In genomic region chr12:116626153-116626552, GRCh38 we compare ENCODE assay signal across 34 cellular contexts.
"Had no signal": no experiment of that assay in that cellular context is flagged by ENCODE, and none has a peak within 500 bp of the region (broad histone marks: within the 10 kb centered on the region; RNA-seq: fewer than 3 reads in every experiment).

No MANE protein-coding gene starts in this region.

- DNase-seq: activated effector memory CD4-positive, alpha-beta T cell treated with anti-CD3 and anti-CD28 coated beads, Interleukin-2, amount 50 U/mL, for 16 hours; activated effector memory CD4-positive, alpha-beta T cell treated with Interleukin-2 at 50 U/mL for 16 hours; activated gamma-delta T cell; activated gamma-delta T cell treated with Interleukin-2 at 50 U/mL for 16 hours; activated naive CD4-positive, alpha-beta T cell; activated naive CD4-positive, alpha-beta T cell treated with anti-CD3 and anti-CD28 coated beads for 36 hours; activated naive CD4-positive, alpha-beta T cell treated with anti-CD3 and anti-CD28 coated beads, Interleukin-2, amount 10 ng/mL, durations not matched to agents 7 days and 5 days; activated naive CD4-positive, alpha-beta T cell treated with anti-CD3 and anti-CD28 coated beads, Interleukin-2, amount 50 U/mL, for 16 hours; activated naive CD4-positive, alpha-beta T cell treated with Interleukin-2 at 50 U/mL for 16 hours; activated naive CD8-positive, alpha-beta T cell treated with anti-CD3 and anti-CD28 coated beads for 36 hours; activated naive CD8-positive, alpha-beta T cell treated with anti-CD3 and anti-CD28 coated beads, Interleukin-2, amount 10 ng/mL, durations not matched to agents 7 days and 5 days; activated naive CD8-positive, alpha-beta T cell treated with anti-CD3 and anti-CD28 coated beads, Interleukin-2, amount 50 U/mL, for 24 hours; activated T-cell treated with anti-CD3 and anti-CD28 coated beads, Interleukin-2, amount 50 U/mL, for 1 hour; activated T-cell treated with anti-CD3 and anti-CD28 coated beads, Interleukin-2, amount 50 U/mL, for 24 hours; activated T-cell treated with anti-CD3 and anti-CD28 coated beads, Interleukin-2, amount 50 U/mL, for 4 hours; activated T-cell treated with anti-CD3 and anti-CD28 coated beads, Interleukin-2, amount 50 U/mL, for 48 hours; activated T-cell treated with anti-CD3 and anti-CD28 coated beads, Interleukin-2, amount 50 U/mL, for 72 hours; adrenal gland; amniotic stem cell; amygdala; anterior cingulate cortex; aorta; body of pancreas; brain microvascular endothelial cell; caudate nucleus; central memory CD4-positive, alpha-beta T cell; cerebellar nuclear complex had no signal

- ATAC-seq: activated naive CD4-positive, alpha-beta T cell treated with anti-CD3 and anti-CD28 coated beads, Interleukin-2, amount 50 U/mL, for 72 hours; activated naive CD8-positive, alpha-beta T cell treated with anti-CD3 and anti-CD28 coated beads, Interleukin-2, amount 50 U/mL, for 24 hours; activated T-cell treated with anti-CD3 and anti-CD28 coated beads, Interleukin-2, amount 50 U/mL, for 4 hours; activated T-cell treated with anti-CD3 and anti-CD28 coated beads, Interleukin-2, amount 50 U/mL, for 72 hours; activated T-helper 17 cell treated with anti-CD3 and anti-CD28 coated beads, Interleukin-2, amount 50 U/mL, for 72 hours; body of pancreas had no signal

- H3K27ac ChIP-seq: adrenal gland, ascending aorta, body of pancreas, brain microvascular endothelial cell, breast epithelium, cardiac muscle cell had no signal

- H3K27me3 ChIP-seq: adrenal gland, ascending aorta, body of pancreas, brain microvascular endothelial cell, breast epithelium, cardiac muscle cell had no signal

- H3K9me3 ChIP-seq: adrenal gland, body of pancreas had no signal

- H3K36me3 ChIP-seq: adrenal gland, ascending aorta, brain microvascular endothelial cell, breast epithelium, cardiac muscle cell had no signal

- H3K4me3 ChIP-seq: adrenal gland, ascending aorta, body of pancreas, breast epithelium, cardiac muscle cell had no signal

- H3K4me1 ChIP-seq: adrenal gland, ascending aorta, breast epithelium had no signal

- FAIRE-seq: astrocyte, bronchial epithelial cell had no signal
